9 cellular contexts compared by ENCODE assay signal in genomic region chr2:74206180-74206688, GRCh38. TPM values are rescaled to one million over a fixed set of nuclear protein-coding genes. Genes with fewer than 3 reads are reported as not detected.
A peak's percentile ranks its signal among the peaks of the same experiment; 100 is the strongest.
DNase-seq lines count a peak whose midpoint lies in the region; ATAC-seq and TF ChIP-seq lines count a peak whose summit lies in the region.
"Had no signal": no experiment of that assay in that cellular context is flagged by ENCODE, and none has a peak within 500 bp of the region (broad histone marks: within the 10 kb centered on the region; RNA-seq: fewer than 3 reads in every experiment).

No MANE protein-coding gene starts in this region.

- DNase-seq in A172 (ENCODE audit: low spot score), result peak; percentile 40
- DNase-seq in WERI-Rb-1, result peak; percentile 72
- no peak for DNase-seq in gastrocnemius medialis
- DNase-seq in effector CD8-positive, alpha-beta T cell (lab: John Stamatoyannopoulos, UW), result no peak

- TF ChIP-seq CTCF in WERI-Rb-1 (IDR thresholded peaks at IDR 0.05; ENCODE audit: low read depth, low read length) (no peak), gastrocnemius medialis (IDR thresholded peaks at IDR 0.05 in 4 of 5, conservative IDR thresholded peaks at IDR 0.05 in 1 of 5) (no peak)

- H3K4me1 ChIP-seq in esophagus (ENCODE audit: control insufficient read depth in 2 of 2, insufficient read depth in 2 of 2, low read length in 1 of 2) (peaks cover 0 to 4% of the 10 kb centered on the region in 2 donors), gastrocnemius medialis (peaks cover 37 to 39% of the 10 kb centered on the region in 2 donors)

- H3K9me3 ChIP-seq in WERI-Rb-1 (ENCODE audit: severe bottlenecking), result no peaks in the 10 kb centered on the region
- H3K9me3 ChIP-seq in esophagus (ENCODE audit: control insufficient read depth in 2 of 2, insufficient read depth in 1 of 2, low read depth in 1 of 2, low read length in 1 of 2), result no peaks in the 10 kb centered on the region
- no peaks in the 10 kb centered on the region for H3K9me3 ChIP-seq in gastrocnemius medialis

- WGBS in esophagus, 2 donors, result 41 to 50% methylated on average over 6 of the region's 6 CpGs

- in situ Hi-C loops in gastrocnemius medialis (cut with MboI; ENCODE audit: low sequenced_read_pairs in 4 of 4), result no loop called here

- peaks cover 90% of the 10 kb centered on the region for H3K36me3 ChIP-seq in WERI-Rb-1
- H3K36me3 ChIP-seq in esophagus (ENCODE audit: control insufficient read depth in 2 of 2, insufficient read depth in 2 of 2, low read length in 1 of 2), result peaks cover 0 to 3% of the 10 kb centered on the region in 2 donors
- H3K36me3 ChIP-seq in gastrocnemius medialis, result peaks cover 0 to 37% of the 10 kb centered on the region in 2 donors

- no peak overlapping the region for H3K4me3 ChIP-seq in WERI-Rb-1 (ENCODE audit: low read depth, low read length)
- H3K4me3 ChIP-seq in esophagus (ENCODE audit: low read depth in 1 of 2, low read length in 2 of 2), result no peak overlapping the region
- H3K4me3 ChIP-seq in gastrocnemius medialis, result no peak overlapping the region

- H3K27me3 ChIP-seq in WERI-Rb-1 (ENCODE audit: insufficient read depth, low read depth, severe bottlenecking) (no peaks in the 10 kb centered on the region), esophagus (ENCODE audit: control insufficient read depth in 1 of 2, insufficient read depth in 2 of 2, low read length in 2 of 2) (no peaks in the 10 kb centered on the region), gastrocnemius medialis (no peaks in the 10 kb centered on the region)
- H3K27me3 ChIP-seq: foreskin keratinocyte had no signal

- TF ChIP-seq POLR2A in gastrocnemius medialis (IDR thresholded peaks at IDR 0.05), result no peak

- intact Hi-C loops in gastrocnemius medialis (cut with DNase I; ENCODE audit: low total_unique reads), result no loop called here

- H3K27ac ChIP-seq in WERI-Rb-1 (peak overlapping the region; percentile 45), esophagus (ENCODE audit: low read depth in 2 of 2, low read length in 1 of 2) (peak overlapping the region; percentile 84 to 89), gastrocnemius medialis (peak overlapping the region; percentile 65 to 89 (median 82))
- H3K27ac ChIP-seq: foreskin keratinocyte had no signal

- ATAC-seq in GM19035 (IDR thresholded peaks at IDR 0.05; ENCODE audit: unreplicated experiment) (peak; percentile 82), HG03175 (IDR thresholded peaks at IDR 0.05; ENCODE audit: unreplicated experiment) (peak; percentile 80), gastrocnemius medialis (no peak), HG03025 (IDR thresholded peaks at IDR 0.05; ENCODE audit: low FRiP score, unreplicated experiment) (no peak)

RNA-seq across cellular contexts. Expression of gene MTHFD2, which starts 7.8 kb away (rescaled TPM):
- 91.8 and 104 TPM in 2 replicates for total RNA-seq in A172 (2014; rRNA removed; shearing (Covaris generic))
- 10 to 100 TPM; 11.1 to 35.4 TPM for polyA plus RNA-seq in esophagus
- 10 to 100 TPM; 29.0 to 53.5 (median 32.5) TPM for total RNA-seq in gastrocnemius medialis

RNA-seq across cellular contexts. Expression of gene MOB1A, which starts 27.6 kb away (rescaled TPM):
- total RNA-seq in A172 (2014; rRNA removed; shearing (Covaris generic)), result 187 and 196 TPM in 2 replicates
- 10 to 100 TPM; 23.9 to 29.1 TPM for polyA plus RNA-seq in esophagus
- total RNA-seq in gastrocnemius medialis, result 10 to 100 TPM; 19.9 to 44.3 (median 35.5) TPM

RNA-seq across cellular contexts. Expression of gene BOLA3, which starts 58.5 kb away (rescaled TPM):
- total RNA-seq in A172 (2014; rRNA removed; shearing (Covaris generic)), result 135 and 238 TPM in 2 replicates
- polyA plus RNA-seq in esophagus, result 10 to 100 TPM; 40.3 to 49.3 TPM
- 100 to 1,000 TPM in 1 of 4 donors, 10 to 100 TPM in 3; 32.2 to 114 (median 69.5) TPM for total RNA-seq in gastrocnemius medialis

Comparison
In these comparisons a context has a peak if more than half of its experiments do, and no peak if none do; other contexts are left out.
1. DNase-seq: peak in A172 (single experiment) and WERI-Rb-1 (single experiment); none in gastrocnemius medialis (0 of 2) and effector CD8-positive, alpha-beta T cell (single experiment).
2. ATAC-seq: peak in GM19035 (single experiment) and HG03175 (single experiment); none in gastrocnemius medialis (0 of 2) and HG03025 (single experiment).
3. Peak in every context shown above with its lines, with median percentiles within 50 percentile points of each other: H3K27ac ChIP-seq.